22 cellular contexts compared by ENCODE assay signal in genomic region chr18:76957384-76958355, GRCh38.
DNase-seq lines count a peak whose midpoint lies in the region; ATAC-seq and TF ChIP-seq lines count a peak whose summit lies in the region.
"Had no signal": no experiment of that assay in that cellular context is flagged by ENCODE, and none has a peak within 500 bp of the region (broad histone marks: within the 10 kb centered on the region; RNA-seq: fewer than 3 reads in every experiment).

No MANE protein-coding gene starts in this region.

- peaks cover 29% of the 10 kb centered on the region for H3K36me3 Mint-ChIP-seq in T-helper 1 cell treated with Interleukin-12 subunit alpha and Interleukin-12 subunit beta and Interleukin-4 antibody, amounts not matched to agents 30 μg/mL and 1 μg/mL, for 36 hours (ENCODE audit: low read depth)
- H3K36me3 Mint-ChIP-seq in stimulated activated effector memory CD8-positive, alpha-beta T cell treated with anti-CD3 and anti-CD28 coated beads, Interleukin-12 subunit alpha, Interleukin-12 subunit beta, amount 100 ng/mL, for 72 hours, result peaks cover 61% of the 10 kb centered on the region

- DNase-seq in T-helper 1 cell (no peak), MM.1S (no peak), fibroblast of the aortic adventitia (ENCODE audit: low read depth) (peak; percentile 60), NOMO-1 treated with DMSO at 0.1 percent for 48 hours (lab: John Stamatoyannopoulos, UW; ENCODE audit: unreplicated experiment) (no peak), cardiac septum (ENCODE audit: low spot score) (no peak)
- DNase-seq in stimulated activated effector memory CD8-positive, alpha-beta T cell treated with anti-CD3 and anti-CD28 coated beads, Interleukin-12 subunit alpha, Interleukin-12 subunit beta, amount 100 ng/mL, for 72 hours (ENCODE audit: low spot score in 2 of 2), result no peak
- DNase-seq: activated CD4-positive, alpha-beta T cell treated with anti-CD3 and anti-CD28 coated beads, Interleukin-2, amount 50 U/mL, for 48 hours; amygdala; central memory CD4-positive, alpha-beta T cell; DMS79; effector memory CD4-positive, alpha-beta T cell; heart left ventricle; NCI-H1694; NCI-H446; stimulated activated CD4-positive, alpha-beta T cell treated with anti-CD3 and anti-CD28 coated beads, Interleukin-4, amount 100 ng/mL, for 24 hours; substantia nigra had no signal

- peak overlapping the region; percentile 7; the same call in 1 of the 2 replicates for H2AFZ ChIP-seq in MM.1S (ENCODE audit: low read length)

- H3K9me2 ChIP-seq in MM.1S (replicated peaks; ENCODE audit: insufficient read depth, low read length), result no peaks in the 10 kb centered on the region

- no peaks in the 10 kb centered on the region; the same call in 1 of the 2 replicates for H3F3A ChIP-seq in MM.1S (ENCODE audit: insufficient read depth, low read length)

- H3K9me3 Mint-ChIP-seq in T-helper 1 cell treated with Interleukin-12 subunit alpha and Interleukin-12 subunit beta and Interleukin-4 antibody, amounts not matched to agents 30 μg/mL and 1 μg/mL, for 36 hours, result no peaks in the 10 kb centered on the region
- H3K9me3 Mint-ChIP-seq in stimulated activated effector memory CD8-positive, alpha-beta T cell treated with anti-CD3 and anti-CD28 coated beads, Interleukin-12 subunit alpha, Interleukin-12 subunit beta, amount 100 ng/mL, for 72 hours, result no peaks in the 10 kb centered on the region
- H3K9me3 Mint-ChIP-seq: activated T-helper 2 cell treated with anti-CD3 and anti-CD28 coated beads, Interferon-gamma antibody, Interleukin-2, Interleukin-4, amounts not matched to agents 10 μg/mL and 5 μg/mL and 100 μg/mL, durations not matched to agents 14 hours and 24 hours and 36 hours had no signal

- H3K27me3 ChIP-seq in MM.1S (replicated peaks; ENCODE audit: insufficient read depth, low read length), result no peaks in the 10 kb centered on the region
- H3K27me3 ChIP-seq: heart left ventricle had no signal

- H3K4me1 Mint-ChIP-seq in T-helper 1 cell treated with Interleukin-12 subunit alpha and Interleukin-12 subunit beta and Interleukin-4 antibody, amounts not matched to agents 30 μg/mL and 1 μg/mL, for 36 hours (ENCODE audit: low read depth), result peaks cover 11% of the 10 kb centered on the region
- peaks cover 19% of the 10 kb centered on the region for H3K4me1 Mint-ChIP-seq in stimulated activated effector memory CD8-positive, alpha-beta T cell treated with anti-CD3 and anti-CD28 coated beads, Interleukin-12 subunit alpha, Interleukin-12 subunit beta, amount 100 ng/mL, for 72 hours
- H3K4me1 Mint-ChIP-seq: CD14-positive monocyte had no signal

- no peaks in the 10 kb centered on the region for H3K36me3 ChIP-seq in MM.1S (replicated peaks; ENCODE audit: insufficient read depth, low read length)

- H3K27ac Mint-ChIP-seq in T-helper 1 cell treated with Interleukin-12 subunit alpha and Interleukin-12 subunit beta and Interleukin-4 antibody, amounts not matched to agents 30 μg/mL and 1 μg/mL, for 36 hours, result peak overlapping the region; percentile 52
- H3K27ac Mint-ChIP-seq in stimulated activated effector memory CD8-positive, alpha-beta T cell treated with anti-CD3 and anti-CD28 coated beads, Interleukin-12 subunit alpha, Interleukin-12 subunit beta, amount 100 ng/mL, for 72 hours, result peak overlapping the region; percentile 80
- H3K27ac Mint-ChIP-seq: activated T-helper 2 cell treated with anti-CD3 and anti-CD28 coated beads, Interferon-gamma antibody, Interleukin-2, Interleukin-4, amounts not matched to agents 10 μg/mL and 5 μg/mL and 100 μg/mL, durations not matched to agents 14 hours and 24 hours and 36 hours had no signal

- H3K9ac ChIP-seq in MM.1S (ENCODE audit: low read length), result peak overlapping the region; percentile 27; the same call in 1 of the 2 replicates

- intact Hi-C loops in cardiac septum (cut with DNase I), result no loop called here

- H3K4me1 ChIP-seq in MM.1S (ENCODE audit: low read length), result 0 out of 2 replicates have a peak, but pooled peaks cover under 1% of the 10 kb centered on the region

- no peak overlapping the region; the same call in 1 of the 2 replicates for H3K27ac ChIP-seq in MM.1S (ENCODE audit: low read length)
- H3K27ac ChIP-seq: heart left ventricle had no signal

- ATAC-seq in stimulated activated effector memory CD8-positive, alpha-beta T cell treated with anti-CD3 and anti-CD28 coated beads, Interleukin-12 subunit alpha, Interleukin-12 subunit beta, amount 100 ng/mL, for 72 hours, result no peak
- ATAC-seq in GM21825 (IDR thresholded peaks at IDR 0.05; ENCODE audit: unreplicated experiment), result no peak

- no peaks in the 10 kb centered on the region for H3K79me2 ChIP-seq in MM.1S (ENCODE audit: low read length)

- H3K4me3 ChIP-seq in MM.1S (ENCODE audit: low read length), result peak overlapping the region; percentile 35; the same call in 1 of the 2 replicates
- no peak overlapping the region for H3K4me3 ChIP-seq in fibroblast of the aortic adventitia (ENCODE audit: low read depth, low read length)
- H3K4me3 ChIP-seq: heart left ventricle, lung, skin epidermis had no signal

- H3K27me3 Mint-ChIP-seq in T-helper 1 cell treated with Interleukin-12 subunit alpha and Interleukin-12 subunit beta and Interleukin-4 antibody, amounts not matched to agents 30 μg/mL and 1 μg/mL, for 36 hours (ENCODE audit: low read depth), result no peaks in the 10 kb centered on the region

- TF ChIP-seq CTCF in MM.1S (IDR thresholded peaks at IDR 0.05; ENCODE audit: low read length) (no peak), fibroblast of the aortic adventitia (IDR thresholded peaks at IDR 0.05; ENCODE audit: insufficient read depth, low read length) (no peak)

- no peaks in the 10 kb centered on the region for H3K9me3 ChIP-seq in MM.1S (replicated peaks; ENCODE audit: insufficient read depth, low read length)

- H4K20me1 ChIP-seq in MM.1S (ENCODE audit: insufficient read depth, low read length), result no peaks in the 10 kb centered on the region

- no peak overlapping the region for H3K4me3 Mint-ChIP-seq in T-helper 1 cell treated with Interleukin-12 subunit alpha and Interleukin-12 subunit beta and Interleukin-4 antibody, amounts not matched to agents 30 μg/mL and 1 μg/mL, for 36 hours
- H3K4me3 Mint-ChIP-seq in stimulated activated effector memory CD8-positive, alpha-beta T cell treated with anti-CD3 and anti-CD28 coated beads, Interleukin-12 subunit alpha, Interleukin-12 subunit beta, amount 100 ng/mL, for 72 hours, result peak overlapping the region; percentile 34
- H3K4me3 Mint-ChIP-seq: CD14-positive monocyte had no signal

- H3K4me2 ChIP-seq in MM.1S (ENCODE audit: low read depth, low read length), result peak overlapping the region; percentile 56
